ENCODE assay signal across 10 cellular contexts in the genomic region with DNA sequence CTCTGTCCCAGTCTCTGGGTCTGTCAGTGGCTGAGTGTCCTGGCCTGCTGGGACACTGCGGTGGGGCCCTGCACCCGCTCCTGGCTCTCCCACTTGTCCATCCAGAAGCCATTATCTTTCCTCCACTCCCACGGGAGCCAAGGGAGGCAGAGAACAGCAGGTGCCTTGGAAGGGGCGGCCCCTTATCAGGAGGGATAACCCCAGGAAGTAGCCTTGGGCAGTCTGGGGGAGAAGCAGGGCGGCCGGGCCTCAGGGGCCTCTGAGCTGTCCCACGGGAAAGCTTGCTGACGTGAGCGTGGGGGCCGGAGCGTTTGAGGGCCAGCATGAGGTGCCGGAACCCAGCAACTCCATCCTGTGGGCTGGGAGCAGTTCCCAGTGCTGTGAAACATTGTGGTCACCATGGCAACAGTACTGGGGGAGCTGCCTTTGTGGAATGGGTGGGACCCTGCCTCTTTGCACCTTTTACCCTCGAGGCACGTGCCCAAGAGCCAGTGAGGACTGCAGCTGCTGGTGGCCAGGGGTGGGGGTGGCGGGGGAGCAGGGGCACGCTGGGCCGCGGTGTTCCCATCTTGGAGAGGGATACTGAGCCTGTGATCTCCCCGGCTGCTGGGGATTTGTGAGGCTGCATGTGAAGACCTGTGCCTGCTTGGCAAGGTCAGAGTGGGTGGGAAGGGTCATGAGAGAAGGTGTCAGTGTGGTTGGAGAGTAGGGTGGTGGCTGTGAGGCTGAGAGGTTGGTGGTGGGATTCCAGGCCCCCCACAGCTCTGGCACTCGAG. TPM values are rescaled to one million over a fixed set of nuclear protein-coding genes. Genes with fewer than 3 reads are reported as not detected.
A peak's percentile ranks its signal among the peaks of the same experiment; 100 is the strongest.
DNase-seq lines count a peak whose midpoint lies in the region; ATAC-seq, FAIRE-seq and TF ChIP-seq lines count a peak whose summit lies in the region.
"Had no signal": no experiment of that assay in that cellular context is flagged by ENCODE, and none has a peak within 500 bp of the region (broad histone marks: within the 10 kb centered on the region; RNA-seq: fewer than 3 reads in every experiment).

No MANE protein-coding gene starts in this region.

- H3K4me3 ChIP-seq in astrocyte (ENCODE audit: insufficient read depth, low read depth, low read length) (no peak overlapping the region), testis (no peak overlapping the region)
- H3K4me3 ChIP-seq: prostate gland, SJSA1 had no signal

- H3K27ac ChIP-seq in astrocyte (ENCODE audit: low read depth, low read length): no peak overlapping the region
- H3K27ac ChIP-seq in testis: peak overlapping the region; percentile 26 to 68
- H3K27ac ChIP-seq: SJSA1 had no signal

- WGBS in testis, 2 donors: 38 to 49% methylated on average over 11 to 20 of the region's 20 CpGs

- H3K4me2 ChIP-seq in astrocyte (ENCODE audit: low read length): peak overlapping the region; percentile 53

- no peaks in the 10 kb centered on the region for H3K36me3 ChIP-seq in astrocyte (ENCODE audit: insufficient read depth, low read length)
- no peaks in the 10 kb centered on the region for H3K36me3 ChIP-seq in testis (ENCODE audit: low read depth, missing control alignments)
- H3K36me3 ChIP-seq: prostate gland, SJSA1 had no signal

- H3K27me3 Mint-ChIP-seq in astrocyte (ENCODE audit: low read depth, unreplicated experiment): peaks cover 2% of the 10 kb centered on the region

- H4K20me1 ChIP-seq in astrocyte (ENCODE audit: insufficient read depth, low read length): peaks cover 7% of the 10 kb centered on the region

- H3K27me3 ChIP-seq in astrocyte (ENCODE audit: insufficient read depth, low read length) (no peaks in the 10 kb centered on the region), testis (no peaks in the 10 kb centered on the region)
- H3K27me3 ChIP-seq: SJSA1 had no signal

- TF ChIP-seq POLR2A in testis (IDR thresholded peaks at IDR 0.05): no peak

- no peaks in the 10 kb centered on the region for H3K79me2 ChIP-seq in astrocyte (ENCODE audit: insufficient read depth, low read length)

- H3K9me3 Mint-ChIP-seq in astrocyte (ENCODE audit: unreplicated experiment): no peaks in the 10 kb centered on the region

- H3K27ac Mint-ChIP-seq in astrocyte (ENCODE audit: unreplicated experiment): peak overlapping the region; percentile 60

- H3K4me1 ChIP-seq in astrocyte (ENCODE audit: insufficient read depth, low read length) (peaks cover 37% of the 10 kb centered on the region), testis (peaks cover 49% of the 10 kb centered on the region)
- H3K4me1 ChIP-seq: prostate gland had no signal

- H3K9me3 ChIP-seq in astrocyte (ENCODE audit: insufficient read depth, low read depth, low read length) (no peaks in the 10 kb centered on the region), testis (no peaks in the 10 kb centered on the region)
- H3K9me3 ChIP-seq: prostate gland, SJSA1 had no signal

- no peak for FAIRE-seq in astrocyte (lab: Jason Lieb, UNC)

- DNase-seq in NCI-H1436 (lab: John Stamatoyannopoulos, UW) (peak; percentile 62), NCI-H1436 treated with DMSO at 0.1 percent for 48 hours (lab: John Stamatoyannopoulos, UW) (no peak), astrocyte (ENCODE audit: low read depth) (peak; percentile 91), islet precursor cell (peak; percentile 72), testis (peak; percentile 95), T-helper 2 cell (no peak), NCI-H446 treated with DMSO at 0.1 percent for 48 hours (lab: John Stamatoyannopoulos, UW) (no peak)

- intact Hi-C loops in testis (cut with DNase I; ENCODE audit: low total_unique reads): no loop called here

- ATAC-seq in HG02840 (IDR thresholded peaks at IDR 0.05; ENCODE audit: low FRiP score, unreplicated experiment): no peak

- peak overlapping the region; percentile 58 for H3K9ac ChIP-seq in astrocyte (ENCODE audit: low read length)

- no peak overlapping the region for H2AFZ ChIP-seq in astrocyte (ENCODE audit: low read depth, low read length)

- no peak overlapping the region for H3K4me3 Mint-ChIP-seq in astrocyte (ENCODE audit: unreplicated experiment)

- peaks cover 29% of the 10 kb centered on the region for H3K4me1 Mint-ChIP-seq in astrocyte (ENCODE audit: low read depth, unreplicated experiment)

- TF ChIP-seq CTCF in astrocyte (IDR thresholded peaks at IDR 0.05; ENCODE audit: insufficient read depth, low read depth, low read length): no peak
- TF ChIP-seq CTCF in testis (IDR thresholded peaks at IDR 0.05): no peak

- H3K36me3 Mint-ChIP-seq in astrocyte (ENCODE audit: low read depth, unreplicated experiment): no peaks in the 10 kb centered on the region

RNA-seq across cellular contexts. Expression of gene KLHL26, which starts 20.9 kb away (rescaled TPM):
- total RNA-seq in astrocyte (4.4 and 6.0 TPM in 2 replicates), testis (10 to 100 TPM; 16.5 to 32.3 TPM)
- 10.6 TPM for polyA plus RNA-seq in testis (ENCODE audit: insufficient read depth, low read depth, low replicate concordance)

RNA-seq across cellular contexts. Expression of gene CRTC1, which starts 25.7 kb away (rescaled TPM):
- total RNA-seq in astrocyte (8.4 and 8.8 TPM in 2 replicates), testis (10 to 100 TPM; 28.1 to 32.1 TPM)
- polyA plus RNA-seq in testis (ENCODE audit: insufficient read depth, low read depth, low replicate concordance): 15.6 TPM

RNA-seq across cellular contexts. Expression of gene TMEM59L, which starts 45.1 kb away (rescaled TPM):
- total RNA-seq in astrocyte: 5.6 and 8.8 TPM in 2 replicates
- 1 to 10 TPM; 4.3 to 7.0 TPM for total RNA-seq in testis
- polyA plus RNA-seq in testis (ENCODE audit: insufficient read depth, low read depth, low replicate concordance): 4.5 TPM
- total RNA-seq: SJSA1 had no signal

RNA-seq across cellular contexts. Expression of gene CRLF1, which starts 51.2 kb away (rescaled TPM):
- total RNA-seq in astrocyte: 18.5 and 53.1 TPM in 2 replicates
- 1 to 10 TPM; 4.3 to 5.3 TPM for total RNA-seq in testis
- 8.7 TPM for polyA plus RNA-seq in testis (ENCODE audit: insufficient read depth, low read depth, low replicate concordance)

Comparison
In these comparisons a context has a peak if more than half of its experiments do, and no peak if none do; other contexts are left out.
1. DNase-seq: peak in NCI-H1436 (single experiment), astrocyte (single experiment), islet precursor cell (single experiment) and testis (single experiment); none in NCI-H1436 treated with DMSO at 0.1 percent for 48 hours (single experiment), T-helper 2 cell (0 of 5) and NCI-H446 treated with DMSO at 0.1 percent for 48 hours (single experiment).